Comparison of ENCODE assay signal across 6 cellular contexts in genomic region chr22:26705379-26705778, GRCh38. TPM values are rescaled to one million over a fixed set of nuclear protein-coding genes. Genes with fewer than 3 reads are reported as not detected.
DNase-seq lines count a peak whose midpoint lies in the region; ATAC-seq and TF ChIP-seq lines count a peak whose summit lies in the region.
"Not testable (repeated sequence)": the region's sequence is repeated elsewhere in the genome, so short reads cannot be mapped to it uniquely, and the experiment has no call there.

No MANE protein-coding gene starts in this region.

- H3K27ac Mint-ChIP-seq in CD8-positive, alpha-beta memory T cell: peak overlapping the region in 5 of 8 donors; percentile 7 to 75 (median 46)
- peak overlapping the region; percentile 25 for H3K27ac Mint-ChIP-seq in activated T-cell treated with anti-CD3 and anti-CD28 coated beads, Interleukin-2, amount 50 U/mL, for 72 hours
- H3K27ac Mint-ChIP-seq in memory B cell (peak overlapping the region; percentile 28), nephron (peak overlapping the region in 2 of 3 experiments; percentile 21 to 25)

- H3K27ac ChIP-seq in CD8-positive, alpha-beta memory T cell (ENCODE audit: low read depth, low read length): not testable (repeated sequence)

- H3K27me3 ChIP-seq in CD8-positive, alpha-beta memory T cell (ENCODE audit: insufficient read depth, low read length, poor library complexity, severe bottlenecking): not testable (repeated sequence)

- H3K27me3 Mint-ChIP-seq in CD8-positive, alpha-beta memory T cell; activated T-cell treated with anti-CD3 and anti-CD28 coated beads, Interleukin-2, amount 50 U/mL, for 72 hours (ENCODE audit: low read depth); memory B cell; nephron (ENCODE audit: low read depth): not testable (repeated sequence)

- CTCF ChIA-PET in CD8-positive, alpha-beta memory T cell (lab: Charles Lee): interaction anchor here (1.5 kb wide), 1 partner anchor 27 kb away, joined by 3 read pairs; no protein-coding TSS in a partner anchor

- not testable (repeated sequence) for TF ChIP-seq CTCF in nephron (IDR thresholded peaks at IDR 0.05; ENCODE audit: unreplicated experiment in 3 of 3)

- peaks cover 28 to 65% (median 54%) of the 10 kb centered on the region in 3 donors for H3K4me1 Mint-ChIP-seq in CD8-positive, alpha-beta memory T cell
- H3K4me1 Mint-ChIP-seq in activated T-cell treated with anti-CD3 and anti-CD28 coated beads, Interleukin-2, amount 50 U/mL, for 72 hours (ENCODE audit: low read depth): not testable (repeated sequence)
- H3K4me1 Mint-ChIP-seq in memory B cell (peaks cover 14% of the 10 kb centered on the region), nephron (peaks cover 12% of the 10 kb centered on the region)

- POLR2A ChIA-PET in CD8-positive, alpha-beta memory T cell (lab: Charles Lee): not testable (repeated sequence)

- ATAC-seq in HG03432 (IDR thresholded peaks at IDR 0.05; ENCODE audit: unreplicated experiment): peak; percentile 43
- not testable (repeated sequence) for ATAC-seq in activated T-cell treated with anti-CD3 and anti-CD28 coated beads, Interleukin-2, amount 50 U/mL, for 72 hours (replicated peaks in 1 of 2); memory B cell (ENCODE audit: low read depth)

- H3K9me3 Mint-ChIP-seq in CD8-positive, alpha-beta memory T cell; activated T-cell treated with anti-CD3 and anti-CD28 coated beads, Interleukin-2, amount 50 U/mL, for 72 hours; memory B cell: not testable (repeated sequence)
- H3K9me3 Mint-ChIP-seq in nephron: peaks cover 17% of the 10 kb centered on the region

- H3K36me3 ChIP-seq in CD8-positive, alpha-beta memory T cell (ENCODE audit: insufficient read depth, low read length): not testable (repeated sequence)

- peaks cover 29 to 51% (median 31%) of the 10 kb centered on the region in 3 donors for H3K36me3 Mint-ChIP-seq in CD8-positive, alpha-beta memory T cell
- peaks cover 4 to 17% of the 10 kb centered on the region in 2 donors for H3K36me3 Mint-ChIP-seq in activated T-cell treated with anti-CD3 and anti-CD28 coated beads, Interleukin-2, amount 50 U/mL, for 72 hours (ENCODE audit: insufficient read depth in 2 of 2)
- H3K36me3 Mint-ChIP-seq in memory B cell (peaks cover 26% of the 10 kb centered on the region), nephron (ENCODE audit: low read depth) (peaks cover 35% of the 10 kb centered on the region)

- H3K4me3 Mint-ChIP-seq in CD8-positive, alpha-beta memory T cell: peak overlapping the region in 1 of 7 donors; percentile 34
- H3K4me3 Mint-ChIP-seq in activated T-cell treated with anti-CD3 and anti-CD28 coated beads, Interleukin-2, amount 50 U/mL, for 72 hours; memory B cell; nephron: not testable (repeated sequence)

- not testable (repeated sequence) for H3K4me3 ChIP-seq in CD8-positive, alpha-beta memory T cell (ENCODE audit: low read length)

- not testable (repeated sequence) for DNase-seq in CD8-positive, alpha-beta memory T cell; activated T-cell treated with anti-CD3 and anti-CD28 coated beads, Interleukin-2, amount 50 U/mL, for 72 hours; memory B cell (ENCODE audit: low spot score in 2 of 2)
- peak; percentile 16 for DNase-seq in NAMALWA (ENCODE audit: low spot score)

- H3K4me1 ChIP-seq in CD8-positive, alpha-beta memory T cell (ENCODE audit: insufficient read depth, low read length): not testable (repeated sequence)

- not testable (repeated sequence) for H3K9me3 ChIP-seq in CD8-positive, alpha-beta memory T cell (ENCODE audit: low read length)

RNA-seq across cellular contexts. Expression of gene MIAT, which starts 48.0 kb away (rescaled TPM):
- total RNA-seq in CD8-positive, alpha-beta memory T cell: 10 to 100 TPM; 52.2 to 57.5 TPM
- 3.9 TPM for polyA plus RNA-seq in CD8-positive, alpha-beta memory T cell
- total RNA-seq in activated T-cell treated with anti-CD3 and anti-CD28 coated beads, Interleukin-2, amount 50 U/mL, for 72 hours: 100 to 1,000 TPM in 1 of 2 donors, 10 to 100 TPM in 1; 65.9 to 113 TPM
